Comparison of ENCODE assay signal across 8 cellular contexts in the genomic region with DNA sequence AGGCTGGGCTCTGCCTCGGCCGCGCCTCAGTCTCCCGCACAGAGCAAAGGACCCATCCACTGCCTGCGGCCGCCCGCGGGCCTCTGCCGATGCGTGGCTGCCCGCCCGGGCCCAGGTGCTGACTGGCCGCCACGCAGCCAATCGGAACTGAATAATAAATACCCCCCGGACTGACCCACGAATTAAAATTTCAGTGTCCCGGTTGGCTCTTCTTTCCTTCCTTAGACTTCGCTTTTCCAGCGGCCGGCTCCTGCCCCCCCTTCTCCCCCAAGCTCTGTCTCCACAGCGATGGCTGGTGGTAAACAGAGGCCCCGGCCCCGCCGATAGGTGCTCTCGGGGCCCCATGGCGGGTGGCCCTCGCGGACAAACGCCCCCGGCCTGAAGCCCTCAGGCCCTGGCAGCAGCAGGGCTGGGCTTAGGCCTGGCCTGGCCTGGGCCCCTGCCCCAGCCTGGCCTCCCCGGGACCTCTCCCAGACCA. TPM values are rescaled to one million over a fixed set of nuclear protein-coding genes. Genes with fewer than 3 reads are reported as not detected.
DNase-seq lines count a peak whose midpoint lies in the region; ATAC-seq and TF ChIP-seq lines count a peak whose summit lies in the region.

No MANE protein-coding gene starts in this region.

- H3K27me3 Mint-ChIP-seq in MCF 10A (ENCODE audit: insufficient read depth, unreplicated experiment), result no peaks in the 10 kb centered on the region

- POLR2A ChIA-PET in MCF 10A (lab: Yijun Ruan, JAX), result interaction anchor here (0.6 to 4.2 kb wide), 8 partner anchors 11 to 120 kb away, joined by 3 to 20 read pairs (median 6); a partner anchor contains a TSS

- CTCF ChIA-PET in MCF 10A (lab: Yijun Ruan, JAX), result no interaction called here

- no peak overlapping the region for H2AFZ ChIP-seq in ACC112 (ENCODE audit: low read length, unreplicated experiment)

- ATAC-seq in lung (ENCODE audit: insufficient read depth, low FRiP score), result no peak
- no peak for ATAC-seq in upper lobe of right lung
- no peak for ATAC-seq in HG02852 (IDR thresholded peaks at IDR 0.05; ENCODE audit: unreplicated experiment)

- intact Hi-C loops in MCF 10A (cut with micrococcal nuclease) (loop anchor here (10.0 kb wide), 1 partner anchor 141 kb away; no protein-coding TSS in a partner anchor), upper lobe of right lung (cut with DNase I) (no loop called here)

- H3K9me3 Mint-ChIP-seq in MCF 10A (ENCODE audit: unreplicated experiment), result no peaks in the 10 kb centered on the region

- H3K79me2 ChIP-seq in ACC112 (ENCODE audit: control insufficient read depth, insufficient read depth, low read length, unreplicated experiment), result peaks cover 63% of the 10 kb centered on the region

- H3K4me3 Mint-ChIP-seq in MCF 10A (ENCODE audit: unreplicated experiment), result peak overlapping the region; percentile 79

- H3K9me3 ChIP-seq in lung (ENCODE audit: control insufficient read depth in 2 of 2, insufficient read depth in 1 of 2, low read length in 1 of 2), result no peaks in the 10 kb centered on the region
- H3K9me3 ChIP-seq in upper lobe of right lung, result no peaks in the 10 kb centered on the region

- TF ChIP-seq CTCF in HL-60 (IDR thresholded peaks at IDR 0.05; ENCODE audit: insufficient read depth, low read length) (no peak), MCF 10A (IDR thresholded peaks at IDR 0.05; ENCODE audit: unreplicated experiment) (no peak), lung (IDR thresholded peaks at IDR 0.05; ENCODE audit: control extremely low read depth, extremely low read depth) (no peak), upper lobe of right lung (IDR thresholded peaks at IDR 0.05) (no peak)

- DNase-seq in HL-60 (ENCODE audit: low read depth in 1 of 2, low spot score in 1 of 2) (no peak), MCF 10A (ENCODE audit: unreplicated experiment) (peak; percentile 35), lung (ENCODE audit: low spot score) (no peak), upper lobe of right lung (no peak), MV-4-11 (lab: John Stamatoyannopoulos, UW) (no peak), NCI-H2171 treated with DMSO at 0.1 percent for 48 hours (lab: John Stamatoyannopoulos, UW) (no peak)

- H3K4me3 ChIP-seq in ACC112 (ENCODE audit: low read depth, low read length), result peak overlapping the region; percentile 95
- peak overlapping the region; percentile 91 for H3K4me3 ChIP-seq in HL-60 (replicated peaks; ENCODE audit: insufficient read depth, low read length)
- H3K4me3 ChIP-seq in lung, result peak overlapping the region; percentile 85
- H3K4me3 ChIP-seq in upper lobe of right lung, result peak overlapping the region; percentile 92

- H3K27ac ChIP-seq in ACC112 (ENCODE audit: low read depth, low read length) (peak overlapping the region; percentile 83), HL-60 (replicated peaks) (peak overlapping the region; percentile 90), lung (ENCODE audit: low read depth in 1 of 2, low read length in 1 of 2) (peak overlapping the region; percentile 95 to 97), upper lobe of right lung (peak overlapping the region; percentile 94)

- 13 to 25% methylated on average over 32 of the region's 32 CpGs for WGBS in lung, 2 donors

- H3K27ac Mint-ChIP-seq in MCF 10A (ENCODE audit: low read depth, unreplicated experiment), result peak overlapping the region; percentile 88

- H3K4me1 ChIP-seq in ACC112 (ENCODE audit: control insufficient read depth, insufficient read depth, low read length, unreplicated experiment), result peaks cover 27% of the 10 kb centered on the region
- peaks cover 15 to 49% of the 10 kb centered on the region in 2 donors for H3K4me1 ChIP-seq in lung (ENCODE audit: control insufficient read depth in 2 of 2, insufficient read depth in 2 of 2, low read length in 2 of 2)
- H3K4me1 ChIP-seq in upper lobe of right lung, result peaks cover 60% of the 10 kb centered on the region

- no peaks in the 10 kb centered on the region for H3K27me3 ChIP-seq in ACC112 (ENCODE audit: insufficient read depth, low read length)
- H3K27me3 ChIP-seq in HL-60 (ENCODE audit: insufficient read depth, poor library complexity, severe bottlenecking), result no peaks in the 10 kb centered on the region
- H3K27me3 ChIP-seq in lung (ENCODE audit: control insufficient read depth, insufficient read depth), result no peaks in the 10 kb centered on the region
- H3K27me3 ChIP-seq in upper lobe of right lung, result no peaks in the 10 kb centered on the region

- BruUV-seq in MCF 10A (replicated peaks; lab: Mats Ljungman, UMichigan), result TSS peak; percentile 39

- H3K36me3 ChIP-seq in ACC112 (ENCODE audit: insufficient read depth, low read length) (no peaks in the 10 kb centered on the region), lung (ENCODE audit: control insufficient read depth in 2 of 2, insufficient read depth in 2 of 2, low read length in 2 of 2) (peaks cover 0 to 6% of the 10 kb centered on the region in 2 donors), upper lobe of right lung (no peaks in the 10 kb centered on the region)

- peaks cover 14% of the 10 kb centered on the region for H3K36me3 Mint-ChIP-seq in MCF 10A (ENCODE audit: insufficient read depth, unreplicated experiment)

- peaks cover 11% of the 10 kb centered on the region for H3K4me1 Mint-ChIP-seq in MCF 10A (ENCODE audit: insufficient read depth, unreplicated experiment)

RNA-seq across cellular contexts. Expression of a gene that starts 2.6 kb away (rescaled TPM):
- total RNA-seq in MCF 10A (2022) (32.7 and 35.1 TPM in 2 replicates), lung (10 to 100 TPM; 19.0 to 68.0 TPM), upper lobe of right lung (54.3 TPM)
- polyA plus RNA-seq in lung, result 10 to 100 TPM; 13.4 to 20.1 TPM

RNA-seq across cellular contexts. Expression of a gene that starts 56.6 kb away (rescaled TPM):
- total RNA-seq in MCF 10A (2022), result 15.1 and 31.4 TPM in 2 replicates
- total RNA-seq in lung, result 10 to 100 TPM; 26.7 to 46.2 TPM
- 10 to 100 TPM in 1 of 2 donors, 1 to 10 TPM in 1; 9.9 to 16.5 TPM for polyA plus RNA-seq in lung
- 25.4 TPM for total RNA-seq in upper lobe of right lung

RNA-seq across cellular contexts. Expression of a gene that starts 59.8 kb away (rescaled TPM):
- total RNA-seq in MCF 10A (2022) (171 and 230 TPM in 2 replicates), lung (100 to 1,000 TPM in 1 of 2 donors, 10 to 100 TPM in 1; 63.6 to 146 TPM), upper lobe of right lung (110 TPM)
- 100 to 1,000 TPM; 120 to 181 TPM for polyA plus RNA-seq in lung
